ENCODE assay signal across 1 cellular context in genomic region chr11:117992136-117992535, GRCh38.
TF ChIP-seq lines count a peak whose summit lies in the region.

No MANE protein-coding gene starts in this region.

TF ChIP-seq in GM23338, 12 proteins besides CTCF, POLR2A, EP300 and RAD21:
- TF ChIP-seq ZNF114 (CRISPR knock-in tag; IDR thresholded peaks at IDR 0.05) (no peak), JUNB (IDR thresholded peaks at IDR 0.05; ENCODE audit: unreplicated experiment) (no peak), EZH2phosphoT487 (IDR thresholded peaks at IDR 0.05; ENCODE audit: unreplicated experiment) (no peak), EZH2 (IDR thresholded peaks at IDR 0.05; ENCODE audit: low read depth, unreplicated experiment) (no peak), ZNF331 (CRISPR knock-in tag; IDR thresholded peaks at IDR 0.05; ENCODE audit: low read depth) (no peak), STAT1 (IDR thresholded peaks at IDR 0.05; ENCODE audit: unreplicated experiment) (no peak), NANOG (IDR thresholded peaks at IDR 0.05; ENCODE audit: borderline replicate concordance) (no peak), REST (IDR thresholded peaks at IDR 0.05; ENCODE audit: unreplicated experiment) (no peak), CREB1 (CRISPR knock-in tag; IDR thresholded peaks at IDR 0.05; ENCODE audit: low read depth) (no peak), POLR2AphosphoS5 (IDR thresholded peaks at IDR 0.05; ENCODE audit: low read depth) (no peak)
- TF ChIP-seq, protein P1, sequence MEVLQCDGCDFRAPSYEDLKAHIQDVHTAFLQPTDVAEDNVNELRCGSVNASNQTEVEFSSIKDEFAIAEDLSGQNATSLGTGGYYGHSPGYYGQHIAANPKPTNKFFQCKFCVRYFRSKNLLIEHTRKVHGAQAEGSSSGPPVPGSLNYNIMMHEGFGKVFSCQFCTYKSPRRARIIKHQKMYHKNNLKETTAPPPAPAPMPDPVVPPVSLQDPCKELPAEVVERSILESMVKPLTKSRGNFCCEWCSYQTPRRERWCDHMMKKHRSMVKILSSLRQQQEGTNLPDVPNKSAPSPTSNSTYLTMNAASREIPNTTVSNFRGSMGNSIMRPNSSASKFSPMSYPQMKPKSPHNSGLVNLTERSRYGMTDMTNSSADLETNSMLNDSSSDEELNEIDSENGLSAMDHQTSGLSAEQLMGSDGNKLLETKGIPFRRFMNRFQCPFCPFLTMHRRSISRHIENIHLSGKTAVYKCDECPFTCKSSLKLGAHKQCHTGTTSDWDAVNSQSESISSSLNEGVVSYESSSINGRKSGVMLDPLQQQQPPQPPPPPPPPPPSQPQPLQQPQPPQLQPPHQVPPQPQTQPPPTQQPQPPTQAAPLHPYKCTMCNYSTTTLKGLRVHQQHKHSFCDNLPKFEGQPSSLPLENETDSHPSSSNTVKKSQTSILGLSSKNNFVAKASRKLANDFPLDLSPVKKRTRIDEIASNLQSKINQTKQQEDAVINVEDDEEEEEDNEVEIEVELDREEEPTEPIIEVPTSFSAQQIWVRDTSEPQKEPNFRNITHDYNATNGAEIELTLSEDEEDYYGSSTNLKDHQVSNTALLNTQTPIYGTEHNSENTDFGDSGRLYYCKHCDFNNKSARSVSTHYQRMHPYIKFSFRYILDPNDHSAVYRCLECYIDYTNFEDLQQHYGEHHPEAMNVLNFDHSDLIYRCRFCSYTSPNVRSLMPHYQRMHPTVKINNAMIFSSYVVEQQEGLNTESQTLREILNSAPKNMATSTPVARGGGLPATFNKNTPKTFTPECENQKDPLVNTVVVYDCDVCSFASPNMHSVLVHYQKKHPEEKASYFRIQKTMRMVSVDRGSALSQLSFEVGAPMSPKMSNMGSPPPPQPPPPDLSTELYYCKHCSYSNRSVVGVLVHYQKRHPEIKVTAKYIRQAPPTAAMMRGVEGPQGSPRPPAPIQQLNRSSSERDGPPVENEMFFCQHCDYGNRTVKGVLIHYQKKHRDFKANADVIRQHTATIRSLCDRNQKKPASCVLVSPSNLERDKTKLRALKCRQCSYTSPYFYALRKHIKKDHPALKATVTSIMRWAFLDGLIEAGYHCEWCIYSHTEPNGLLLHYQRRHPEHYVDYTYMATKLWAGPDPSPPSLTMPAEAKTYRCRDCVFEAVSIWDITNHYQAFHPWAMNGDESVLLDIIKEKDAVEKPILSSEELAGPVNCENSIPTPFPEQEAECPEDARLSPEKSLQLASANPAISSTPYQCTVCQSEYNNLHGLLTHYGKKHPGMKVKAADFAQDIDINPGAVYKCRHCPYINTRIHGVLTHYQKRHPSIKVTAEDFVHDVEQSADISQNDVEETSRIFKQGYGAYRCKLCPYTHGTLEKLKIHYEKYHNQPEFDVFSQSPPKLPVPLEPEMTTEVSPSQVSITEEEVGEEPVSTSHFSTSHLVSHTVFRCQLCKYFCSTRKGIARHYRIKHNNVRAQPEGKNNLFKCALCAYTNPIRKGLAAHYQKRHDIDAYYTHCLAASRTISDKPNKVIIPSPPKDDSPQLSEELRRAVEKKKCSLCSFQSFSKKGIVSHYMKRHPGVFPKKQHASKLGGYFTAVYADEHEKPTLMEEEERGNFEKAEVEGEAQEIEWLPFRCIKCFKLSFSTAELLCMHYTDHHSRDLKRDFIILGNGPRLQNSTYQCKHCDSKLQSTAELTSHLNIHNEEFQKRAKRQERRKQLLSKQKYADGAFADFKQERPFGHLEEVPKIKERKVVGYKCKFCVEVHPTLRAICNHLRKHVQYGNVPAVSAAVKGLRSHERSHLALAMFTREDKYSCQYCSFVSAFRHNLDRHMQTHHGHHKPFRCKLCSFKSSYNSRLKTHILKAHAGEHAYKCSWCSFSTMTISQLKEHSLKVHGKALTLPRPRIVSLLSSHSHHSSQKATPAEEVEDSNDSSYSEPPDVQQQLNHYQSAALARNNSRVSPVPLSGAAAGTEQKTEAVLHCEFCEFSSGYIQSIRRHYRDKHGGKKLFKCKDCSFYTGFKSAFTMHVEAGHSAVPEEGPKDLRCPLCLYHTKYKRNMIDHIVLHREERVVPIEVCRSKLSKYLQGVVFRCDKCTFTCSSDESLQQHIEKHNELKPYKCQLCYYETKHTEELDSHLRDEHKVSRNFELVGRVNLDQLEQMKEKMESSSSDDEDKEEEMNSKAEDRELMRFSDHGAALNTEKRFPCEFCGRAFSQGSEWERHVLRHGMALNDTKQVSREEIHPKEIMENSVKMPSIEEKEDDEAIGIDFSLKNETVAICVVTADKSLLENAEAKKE (CRISPR knock-in tag; IDR thresholded peaks at IDR 0.05) = no peak
- TF ChIP-seq, protein P2, sequence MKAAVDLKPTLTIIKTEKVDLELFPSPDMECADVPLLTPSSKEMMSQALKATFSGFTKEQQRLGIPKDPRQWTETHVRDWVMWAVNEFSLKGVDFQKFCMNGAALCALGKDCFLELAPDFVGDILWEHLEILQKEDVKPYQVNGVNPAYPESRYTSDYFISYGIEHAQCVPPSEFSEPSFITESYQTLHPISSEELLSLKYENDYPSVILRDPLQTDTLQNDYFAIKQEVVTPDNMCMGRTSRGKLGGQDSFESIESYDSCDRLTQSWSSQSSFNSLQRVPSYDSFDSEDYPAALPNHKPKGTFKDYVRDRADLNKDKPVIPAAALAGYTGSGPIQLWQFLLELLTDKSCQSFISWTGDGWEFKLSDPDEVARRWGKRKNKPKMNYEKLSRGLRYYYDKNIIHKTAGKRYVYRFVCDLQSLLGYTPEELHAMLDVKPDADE (IDR thresholded peaks at IDR 0.05) = no peak
TF ChIP-seq in GM23338: peak in this region for 0.
